In genomic region chr1:116372186-116372585, GRCh38 we compare ENCODE assay signal across 8 cellular contexts. TPM values are rescaled to one million over a fixed set of nuclear protein-coding genes. Genes with fewer than 3 reads are reported as not detected.
DNase-seq lines count a peak whose midpoint lies in the region; ATAC-seq and TF ChIP-seq lines count a peak whose summit lies in the region.

No MANE protein-coding gene starts in this region.

- DNase-seq in AG04449 (ENCODE audit: low read depth, low spot score) = no peak
- DNase-seq in dorsolateral prefrontal cortex = peak in 1 of 10 donors; percentile 38
- peak in 3 of 9 donors; percentile 11 to 32 (median 19) for DNase-seq in naive thymus-derived CD4-positive, alpha-beta T cell
- DNase-seq in BE2C = no peak
- no peak for DNase-seq in EL
- no peak for DNase-seq in mesenteric fat pad (ENCODE audit: low spot score)
- no peak for DNase-seq in activated CD8-positive, alpha-beta memory T cell treated with anti-CD3 and anti-CD28 coated beads for 24 hours

- peaks cover 36% of the 10 kb centered on the region for H3K79me2 ChIP-seq in KMS-11 (ENCODE audit: insufficient read depth, low read depth)

- H3K9me3 Mint-ChIP-seq in naive thymus-derived CD4-positive, alpha-beta T cell = peaks cover 0 to 2% (median 0%) of the 10 kb centered on the region in 11 donors

- peak overlapping the region; percentile 71; the same call in 1 of the 2 replicates for H2AFZ ChIP-seq in KMS-11 (ENCODE audit: low read depth)

- H4K20me1 ChIP-seq in KMS-11 (ENCODE audit: insufficient read depth) = no peaks in the 10 kb centered on the region

- H3K4me2 ChIP-seq in KMS-11 = no peak overlapping the region; the same call in 1 of the 2 replicates

- H3K27me3 ChIP-seq in KMS-11 (ENCODE audit: insufficient read depth, low read depth) = no peaks in the 10 kb centered on the region
- H3K27me3 ChIP-seq in dorsolateral prefrontal cortex = no peaks in the 10 kb centered on the region
- H3K27me3 ChIP-seq in naive thymus-derived CD4-positive, alpha-beta T cell (ENCODE audit: control insufficient read depth in 2 of 2, insufficient read depth in 2 of 2, low read length in 2 of 2) = no peaks in the 10 kb centered on the region
- no peaks in the 10 kb centered on the region for H3K27me3 ChIP-seq in BE2C

- no peak overlapping the region for H3K9ac ChIP-seq in KMS-11

- peak overlapping the region; percentile 41 to 95 (median 84) for H3K27ac Mint-ChIP-seq in naive thymus-derived CD4-positive, alpha-beta T cell

- intact Hi-C loops in dorsolateral prefrontal cortex (cut with DNase I) = loop anchor here (5.0 to 10.0 kb wide), 6 partner anchors 45 to 220 kb away; no protein-coding TSS in a partner anchor
- intact Hi-C loops in naive thymus-derived CD4-positive, alpha-beta T cell (cut with micrococcal nuclease) = loop anchor here (1.0 to 10.0 kb wide), 7 partner anchors 12 to 1235 kb away; partner anchors contain the start of genes CD101 (in 1 of the 2), CD58 (in 1 of the 2), MAN1A2 (in 1 of the 2) and TENT5C (in 1 of the 2)

- POLR2A ChIA-PET in AG04449 (lab: Yijun Ruan, JAX) = no interaction called here
- POLR2A ChIA-PET in naive thymus-derived CD4-positive, alpha-beta T cell (lab: Charles Lee) = interaction anchor here (0.8 to 9.3 kb wide), 8 partner anchors 10 to 47 kb away, joined by 3 to 103 read pairs (median 6); no protein-coding TSS in a partner anchor

- H3K36me3 Mint-ChIP-seq in naive thymus-derived CD4-positive, alpha-beta T cell = peaks cover 0 to 12% (median 4%) of the 10 kb centered on the region in 5 donors

- H3K4me3 ChIP-seq in AG04449 (ENCODE audit: low read depth, low read length) (peak overlapping the region; percentile 76), KMS-11 (IDR thresholded peaks at IDR 0.05; ENCODE audit: insufficient read depth, low read depth, low read length) (peak overlapping the region; percentile 50), dorsolateral prefrontal cortex (peak overlapping the region in 58 of 59 donors; percentile 53 to 97 (median 88)), BE2C (ENCODE audit: low read depth, low read length) (no peak overlapping the region)
- H3K4me3 ChIP-seq in naive thymus-derived CD4-positive, alpha-beta T cell (ENCODE audit: low read length) = peak overlapping the region; percentile 78

- H3K27ac ChIP-seq in KMS-11 (no peak overlapping the region), dorsolateral prefrontal cortex (peak overlapping the region; percentile 77 to 99 (median 95))
- H3K27ac ChIP-seq in naive thymus-derived CD4-positive, alpha-beta T cell (ENCODE audit: low read depth, low read length) = peak overlapping the region; percentile 98

- ATAC-seq in naive thymus-derived CD4-positive, alpha-beta T cell = no peak

- H3K27me3 Mint-ChIP-seq in naive thymus-derived CD4-positive, alpha-beta T cell = peaks cover 0 to 34% (median 0%) of the 10 kb centered on the region in 5 donors

- H3K36me3 ChIP-seq in KMS-11 (ENCODE audit: insufficient read depth) = no peaks in the 10 kb centered on the region
- peaks cover 0 to 8% (median 0%) of the 10 kb centered on the region in 3 experiments for H3K36me3 ChIP-seq in naive thymus-derived CD4-positive, alpha-beta T cell (ENCODE audit: control insufficient read depth in 2 of 3, insufficient read depth in 3 of 3, low read length in 3 of 3)
- H3K36me3 ChIP-seq in BE2C = peaks cover 5% of the 10 kb centered on the region; the same call in 1 of the 2 replicates

- H3K9me3 ChIP-seq in naive thymus-derived CD4-positive, alpha-beta T cell (ENCODE audit: control insufficient read depth in 2 of 3, low read length in 3 of 3) = no peaks in the 10 kb centered on the region
- H3K9me3 ChIP-seq in BE2C = no peaks in the 10 kb centered on the region

- H3K4me1 Mint-ChIP-seq in naive thymus-derived CD4-positive, alpha-beta T cell = peaks cover 15 to 54% (median 35%) of the 10 kb centered on the region in 7 donors

- H3K4me3 Mint-ChIP-seq in naive thymus-derived CD4-positive, alpha-beta T cell = peak overlapping the region; percentile 77 to 99 (median 90)

- H3K4me1 ChIP-seq in KMS-11 (ENCODE audit: low read depth, poor library complexity, severe bottlenecking) = peaks cover 28% of the 10 kb centered on the region
- peaks cover 18 to 21% of the 10 kb centered on the region in 2 donors for H3K4me1 ChIP-seq in naive thymus-derived CD4-positive, alpha-beta T cell (ENCODE audit: control insufficient read depth in 2 of 2, insufficient read depth in 2 of 2, low read length in 2 of 2)
- H3K4me1 ChIP-seq in BE2C = peaks cover under 1% of the 10 kb centered on the region; the same call in 1 of the 2 replicates

- TF ChIP-seq CTCF in AG04449 (IDR thresholded peaks at IDR 0.05; ENCODE audit: insufficient read depth, low read length, missing control alignments) = no peak
- TF ChIP-seq CTCF in KMS-11 (conservative IDR thresholded peaks at IDR 0.05; ENCODE audit: low read depth, low read length) = no peak
- no peak for TF ChIP-seq CTCF in dorsolateral prefrontal cortex (IDR thresholded peaks at IDR 0.05 in 54 of 56, conservative IDR thresholded peaks at IDR 0.05 in 2 of 56; ENCODE audit: low read depth in 1 of 56, partially characterized antibody in 56 of 56)
- TF ChIP-seq CTCF in BE2C (IDR thresholded peaks at IDR 0.05; ENCODE audit: low read depth, low read length) = no peak

- CTCF ChIA-PET in AG04449 (lab: Yijun Ruan, JAX) = interaction anchor here (1.8 to 3.0 kb wide), 2 partner anchors 12 to 113 kb away, joined by 5 to 11 read pairs; no protein-coding TSS in a partner anchor
- CTCF ChIA-PET in naive thymus-derived CD4-positive, alpha-beta T cell (lab: Charles Lee) = interaction anchor here (1.1 kb wide), 2 partner anchors 139 kb away, joined by 3 read pairs; no protein-coding TSS in a partner anchor

RNA-seq across cellular contexts. Expression of gene ATP1A1, which starts 0.9 kb away (rescaled TPM):
- total RNA-seq in dorsolateral prefrontal cortex (100 to 1,000 TPM; 225 to 944 (median 658) TPM), mesenteric fat pad (192 TPM)
- 100 to 1,000 TPM; 228 to 315 (median 287) TPM for total RNA-seq in naive thymus-derived CD4-positive, alpha-beta T cell
- 10 to 100 TPM; 75.0 to 86.0 TPM for polyA plus RNA-seq in naive thymus-derived CD4-positive, alpha-beta T cell
- polyA plus RNA-seq in BE2C (2012; ENCODE audit: insufficient read depth, insufficient read length, low read depth) = 285 TPM
